In the genomic region with DNA sequence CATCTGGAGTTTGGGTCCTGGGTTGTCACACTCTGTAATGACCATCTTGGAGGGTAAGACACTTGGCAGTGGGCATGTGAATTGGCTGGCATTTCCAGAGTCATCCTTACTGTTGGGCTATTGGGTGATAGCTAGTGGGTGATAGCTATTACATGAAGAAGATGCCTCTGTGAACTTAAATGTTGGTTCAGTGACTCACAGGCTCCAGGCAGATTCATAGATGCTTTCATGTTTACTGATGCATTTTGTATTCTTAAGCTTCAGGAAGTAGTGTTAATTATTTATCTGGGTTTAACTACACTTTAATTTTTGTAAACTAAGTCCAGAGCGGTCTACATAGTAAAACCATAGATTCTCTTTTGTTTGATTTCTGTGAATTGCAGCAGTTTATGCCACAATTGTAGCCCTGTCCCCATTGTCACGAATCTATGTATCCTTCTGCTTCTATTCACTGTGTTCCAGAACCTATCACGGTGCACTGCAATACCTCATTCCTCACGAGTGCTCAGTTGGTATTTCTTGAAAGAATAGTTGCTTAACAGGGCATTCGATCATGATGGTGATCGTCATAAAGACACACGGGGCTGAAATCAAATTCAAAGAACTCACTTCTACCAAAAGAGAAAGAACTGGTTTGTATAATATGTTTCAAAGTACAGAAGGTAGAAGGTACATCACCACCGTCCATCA, we compare ENCODE assay signal across 2 cellular contexts.
TF ChIP-seq lines count a peak whose summit lies in the region.

No MANE protein-coding gene starts in this region.

TF ChIP-seq in A549, 52 proteins besides CTCF, POLR2A, EP300 and RAD21 (continued from another document):
- TF ChIP-seq, protein P1, sequence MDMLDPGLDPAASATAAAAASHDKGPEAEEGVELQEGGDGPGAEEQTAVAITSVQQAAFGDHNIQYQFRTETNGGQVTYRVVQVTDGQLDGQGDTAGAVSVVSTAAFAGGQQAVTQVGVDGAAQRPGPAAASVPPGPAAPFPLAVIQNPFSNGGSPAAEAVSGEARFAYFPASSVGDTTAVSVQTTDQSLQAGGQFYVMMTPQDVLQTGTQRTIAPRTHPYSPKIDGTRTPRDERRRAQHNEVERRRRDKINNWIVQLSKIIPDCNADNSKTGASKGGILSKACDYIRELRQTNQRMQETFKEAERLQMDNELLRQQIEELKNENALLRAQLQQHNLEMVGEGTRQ (IDR thresholded peaks at IDR 0.05): no peak
- TF ChIP-seq ZFP36 (IDR thresholded peaks at IDR 0.05; ENCODE audit: borderline replicate concordance, partially characterized antibody): no peak
- TF ChIP-seq REST (IDR thresholded peaks at IDR 0.05): no peak
- no peak for TF ChIP-seq HOXB13 (CRISPR knock-in tag; IDR thresholded peaks at IDR 0.05; ENCODE audit: low read depth)
- TF ChIP-seq PBX3 (IDR thresholded peaks at IDR 0.05): no peak
- TF ChIP-seq ESRRA (IDR thresholded peaks at IDR 0.05; ENCODE audit: borderline replicate concordance, low read length): no peak
- no peak for TF ChIP-seq TP53 (CRISPR knock-in tag; IDR thresholded peaks at IDR 0.05)

TF ChIP-seq in H1, 55 proteins besides CTCF, POLR2A, EP300 and RAD21 (continued from another document):
- TF ChIP-seq CHD7 (IDR thresholded peaks at IDR 0.05; ENCODE audit: insufficient replicate concordance, low read length): no peak
- TF ChIP-seq HDAC6 (IDR thresholded peaks at IDR 0.05; ENCODE audit: low read depth, low read length): no peak
- TF ChIP-seq CBX8 (IDR thresholded peaks at IDR 0.05; ENCODE audit: borderline replicate concordance, low read depth, low read length): no peak
